Comparison of ENCODE assay signal across 1 cellular context in the genomic region with DNA sequence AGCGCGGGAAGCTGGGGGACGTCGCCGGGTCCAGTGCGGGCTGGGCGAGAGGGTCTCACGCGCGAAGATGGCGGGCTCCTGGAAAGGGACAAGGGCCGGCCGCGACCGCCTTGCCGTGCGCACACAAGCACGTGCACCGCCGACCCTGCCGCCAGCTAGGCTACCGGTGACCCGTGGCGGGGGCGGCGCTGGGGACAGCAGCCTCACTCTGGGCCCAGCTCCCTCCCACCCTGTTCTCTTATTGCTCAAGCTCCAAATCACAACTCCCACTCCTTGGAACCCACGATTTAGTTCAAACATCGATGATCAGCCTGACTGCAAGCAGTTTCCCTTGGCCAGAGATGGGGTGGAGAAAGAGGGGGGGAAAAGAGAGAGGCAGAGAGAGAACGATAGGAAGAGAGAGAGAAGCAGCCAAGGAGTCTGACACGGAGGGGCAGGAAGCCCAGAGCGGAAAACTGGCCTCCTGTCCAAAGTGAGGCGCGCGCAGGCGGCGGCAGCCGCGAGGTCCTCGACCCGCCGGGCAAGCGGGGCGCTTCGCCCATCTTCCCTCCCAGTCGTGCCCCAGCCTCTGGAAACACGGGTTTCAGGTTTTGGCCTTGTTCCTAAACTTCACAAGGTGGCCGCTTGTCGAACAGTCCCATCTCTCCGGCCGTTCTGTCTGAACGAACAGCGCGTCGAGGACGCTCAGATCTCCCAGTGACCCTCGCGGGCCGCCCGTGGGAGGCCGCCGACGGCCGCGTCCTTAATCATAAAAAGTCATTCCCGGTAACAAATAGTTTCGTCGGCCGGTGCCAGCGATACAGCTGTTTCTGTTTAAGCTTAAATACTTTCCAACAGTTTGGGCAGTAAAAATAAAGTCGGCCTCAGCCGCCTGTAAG.
TF ChIP-seq lines count a peak whose summit lies in the region.

No MANE protein-coding gene starts in this region.

TF ChIP-seq in H1, 55 proteins besides CTCF, POLR2A, EP300 and RAD21:
- no peak for TF ChIP-seq PHF8 (conservative IDR thresholded peaks at IDR 0.05; ENCODE audit: low read depth, low read length)
- TF ChIP-seq KDM5A (IDR thresholded peaks at IDR 0.05; ENCODE audit: low read length), result no peak
- TF ChIP-seq, protein P1, sequence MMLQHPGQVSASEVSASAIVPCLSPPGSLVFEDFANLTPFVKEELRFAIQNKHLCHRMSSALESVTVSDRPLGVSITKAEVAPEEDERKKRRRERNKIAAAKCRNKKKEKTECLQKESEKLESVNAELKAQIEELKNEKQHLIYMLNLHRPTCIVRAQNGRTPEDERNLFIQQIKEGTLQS (IDR thresholded peaks at IDR 0.05; ENCODE audit: insufficient read depth, low read depth, low read length), result no peak
- TF ChIP-seq BACH1 (IDR thresholded peaks at IDR 0.05; ENCODE audit: low read length), result no peak
- no peak for TF ChIP-seq NANOG (IDR thresholded peaks at IDR 0.05; ENCODE audit: insufficient read depth, low read depth, low read length, poor library complexity, severe bottlenecking)
- no peak for TF ChIP-seq TBP (IDR thresholded peaks at IDR 0.05; ENCODE audit: low read depth, low read length)
- TF ChIP-seq, protein P2, sequence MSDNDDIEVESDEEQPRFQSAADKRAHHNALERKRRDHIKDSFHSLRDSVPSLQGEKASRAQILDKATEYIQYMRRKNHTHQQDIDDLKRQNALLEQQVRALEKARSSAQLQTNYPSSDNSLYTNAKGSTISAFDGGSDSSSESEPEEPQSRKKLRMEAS (IDR thresholded peaks at IDR 0.05), result peak; percentile 96
- no peak for TF ChIP-seq CTBP2 (IDR thresholded peaks at IDR 0.05; ENCODE audit: borderline replicate concordance, insufficient read depth, insufficient read length, low read length)
- no peak for TF ChIP-seq HDAC2 (IDR thresholded peaks at IDR 0.05; ENCODE audit: borderline replicate concordance in 1 of 2, low read depth in 2 of 2, low read length in 2 of 2)
- no peak for TF ChIP-seq CBX5 (IDR thresholded peaks at IDR 0.05; ENCODE audit: low read depth, low read length)
- TF ChIP-seq RXRA (IDR thresholded peaks at IDR 0.05; ENCODE audit: insufficient read depth, low read depth, low read length), result no peak
- peak; percentile 94 for TF ChIP-seq RNF2 (IDR thresholded peaks at IDR 0.05; ENCODE audit: borderline replicate concordance, low read depth, low read length, missing control alignments, poor library complexity, severe bottlenecking)
- no peak for TF ChIP-seq HDAC6 (IDR thresholded peaks at IDR 0.05; ENCODE audit: low read depth, low read length)
- TF ChIP-seq MAFK (IDR thresholded peaks at IDR 0.05; ENCODE audit: low read depth, low read length), result no peak
- no peak for TF ChIP-seq ZNF274 (IDR thresholded peaks at IDR 0.05; ENCODE audit: borderline replicate concordance, extremely low read depth, low read length)
- no peak for TF ChIP-seq SP4 (IDR thresholded peaks at IDR 0.05; ENCODE audit: low read length)
- TF ChIP-seq TCF12 (IDR thresholded peaks at IDR 0.05; ENCODE audit: low read depth, low read length), result no peak
- no peak for TF ChIP-seq SRF (IDR thresholded peaks at IDR 0.05; ENCODE audit: low read depth, low read length)
- TF ChIP-seq BRCA1 (IDR thresholded peaks at IDR 0.05; ENCODE audit: low read depth, low read length), result no peak
- 0 out of 2 replicates have a peak, but pooled peaks have one; percentile 23 for TF ChIP-seq GABPA (IDR thresholded peaks at IDR 0.05; ENCODE audit: borderline replicate concordance, insufficient read depth, low read length)
- TF ChIP-seq RBBP5 (IDR thresholded peaks at IDR 0.05; ENCODE audit: borderline replicate concordance, low read depth, low read length), result no peak
- TF ChIP-seq CEBPB (IDR thresholded peaks at IDR 0.05; ENCODE audit: low read depth, low read length), result no peak
- TF ChIP-seq, protein P3, sequence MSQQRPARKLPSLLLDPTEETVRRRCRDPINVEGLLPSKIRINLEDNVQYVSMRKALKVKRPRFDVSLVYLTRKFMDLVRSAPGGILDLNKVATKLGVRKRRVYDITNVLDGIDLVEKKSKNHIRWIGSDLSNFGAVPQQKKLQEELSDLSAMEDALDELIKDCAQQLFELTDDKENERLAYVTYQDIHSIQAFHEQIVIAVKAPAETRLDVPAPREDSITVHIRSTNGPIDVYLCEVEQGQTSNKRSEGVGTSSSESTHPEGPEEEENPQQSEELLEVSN (IDR thresholded peaks at IDR 0.05), result peak; percentile 93
- TF ChIP-seq NRF1 (IDR thresholded peaks at IDR 0.05; ENCODE audit: low read depth, low read length), result no peak
- no peak for TF ChIP-seq CHD1 (IDR thresholded peaks at IDR 0.05; ENCODE audit: low read depth, low read length)
- no peak for TF ChIP-seq GTF2F1 (IDR thresholded peaks at IDR 0.05; ENCODE audit: borderline replicate concordance, low read depth, low read length)
- peak; percentile 99 for TF ChIP-seq EZH2 (IDR thresholded peaks at IDR 0.05; ENCODE audit: low read depth, low read length, severe bottlenecking)
- no peak for TF ChIP-seq SIRT6 (IDR thresholded peaks at IDR 0.05; ENCODE audit: low read length)
- TF ChIP-seq POU5F1 (IDR thresholded peaks at IDR 0.05; ENCODE audit: low read depth, low read length), result no peak
- TF ChIP-seq YY1 (IDR thresholded peaks at IDR 0.05; ENCODE audit: low read depth, low read length), result no peak
- no peak for TF ChIP-seq RFX5 (IDR thresholded peaks at IDR 0.05; ENCODE audit: borderline replicate concordance, low read depth, low read length)
- TF ChIP-seq JUN (IDR thresholded peaks at IDR 0.05; ENCODE audit: low read depth, low read length), result no peak
- TF ChIP-seq TEAD4 (IDR thresholded peaks at IDR 0.05; ENCODE audit: low read depth, low read length), result no peak
- peak; percentile 46 for TF ChIP-seq KDM4A (IDR thresholded peaks at IDR 0.05; ENCODE audit: low read depth, low read length, severe bottlenecking)
- no peak for TF ChIP-seq CHD2 (IDR thresholded peaks at IDR 0.05; ENCODE audit: low read length)
- TF ChIP-seq SAP30 (IDR thresholded peaks at IDR 0.05; ENCODE audit: insufficient read depth, insufficient replicate concordance, low read length), result no peak
- TF ChIP-seq KDM1A (IDR thresholded peaks at IDR 0.05; ENCODE audit: borderline replicate concordance, low read length), result no peak
- TF ChIP-seq SP2 (IDR thresholded peaks at IDR 0.05; ENCODE audit: low read length), result no peak
- TF ChIP-seq FOSL1 (IDR thresholded peaks at IDR 0.05; ENCODE audit: insufficient read depth, low read depth, low read length), result no peak
- no peak for TF ChIP-seq CREB1 (IDR thresholded peaks at IDR 0.05)
- TF ChIP-seq TAF1 (IDR thresholded peaks at IDR 0.05; ENCODE audit: low read depth, low read length), result no peak
- TF ChIP-seq TAF7 (optimal IDR thresholded peaks at IDR 0.05; ENCODE audit: borderline replicate concordance, low read depth, low read length), result no peak
- TF ChIP-seq, protein P4, sequence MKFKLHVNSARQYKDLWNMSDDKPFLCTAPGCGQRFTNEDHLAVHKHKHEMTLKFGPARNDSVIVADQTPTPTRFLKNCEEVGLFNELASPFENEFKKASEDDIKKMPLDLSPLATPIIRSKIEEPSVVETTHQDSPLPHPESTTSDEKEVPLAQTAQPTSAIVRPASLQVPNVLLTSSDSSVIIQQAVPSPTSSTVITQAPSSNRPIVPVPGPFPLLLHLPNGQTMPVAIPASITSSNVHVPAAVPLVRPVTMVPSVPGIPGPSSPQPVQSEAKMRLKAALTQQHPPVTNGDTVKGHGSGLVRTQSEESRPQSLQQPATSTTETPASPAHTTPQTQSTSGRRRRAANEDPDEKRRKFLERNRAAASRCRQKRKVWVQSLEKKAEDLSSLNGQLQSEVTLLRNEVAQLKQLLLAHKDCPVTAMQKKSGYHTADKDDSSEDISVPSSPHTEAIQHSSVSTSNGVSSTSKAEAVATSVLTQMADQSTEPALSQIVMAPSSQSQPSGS (IDR thresholded peaks at IDR 0.05; ENCODE audit: low read length), result no peak
- no peak for TF ChIP-seq SIX5 (IDR thresholded peaks at IDR 0.05; ENCODE audit: low read depth, low read length)
- TF ChIP-seq ASH2L (IDR thresholded peaks at IDR 0.05; ENCODE audit: low read length), result no peak
- TF ChIP-seq SP1 (IDR thresholded peaks at IDR 0.05; ENCODE audit: low read depth, low read length), result no peak
- no peak for TF ChIP-seq SIN3A (conservative IDR thresholded peaks at IDR 0.05 in 1 of 2, IDR thresholded peaks at IDR 0.05 in 1 of 2; ENCODE audit: low read depth in 1 of 2, low read length in 2 of 2)
- 0 out of 2 replicates have a peak, but pooled peaks have one; percentile 85 for TF ChIP-seq CBX8 (IDR thresholded peaks at IDR 0.05; ENCODE audit: borderline replicate concordance, low read depth, low read length)
- no peak for TF ChIP-seq EGR1 (IDR thresholded peaks at IDR 0.05; ENCODE audit: borderline replicate concordance, low read depth, low read length)
- TF ChIP-seq, protein P5, sequence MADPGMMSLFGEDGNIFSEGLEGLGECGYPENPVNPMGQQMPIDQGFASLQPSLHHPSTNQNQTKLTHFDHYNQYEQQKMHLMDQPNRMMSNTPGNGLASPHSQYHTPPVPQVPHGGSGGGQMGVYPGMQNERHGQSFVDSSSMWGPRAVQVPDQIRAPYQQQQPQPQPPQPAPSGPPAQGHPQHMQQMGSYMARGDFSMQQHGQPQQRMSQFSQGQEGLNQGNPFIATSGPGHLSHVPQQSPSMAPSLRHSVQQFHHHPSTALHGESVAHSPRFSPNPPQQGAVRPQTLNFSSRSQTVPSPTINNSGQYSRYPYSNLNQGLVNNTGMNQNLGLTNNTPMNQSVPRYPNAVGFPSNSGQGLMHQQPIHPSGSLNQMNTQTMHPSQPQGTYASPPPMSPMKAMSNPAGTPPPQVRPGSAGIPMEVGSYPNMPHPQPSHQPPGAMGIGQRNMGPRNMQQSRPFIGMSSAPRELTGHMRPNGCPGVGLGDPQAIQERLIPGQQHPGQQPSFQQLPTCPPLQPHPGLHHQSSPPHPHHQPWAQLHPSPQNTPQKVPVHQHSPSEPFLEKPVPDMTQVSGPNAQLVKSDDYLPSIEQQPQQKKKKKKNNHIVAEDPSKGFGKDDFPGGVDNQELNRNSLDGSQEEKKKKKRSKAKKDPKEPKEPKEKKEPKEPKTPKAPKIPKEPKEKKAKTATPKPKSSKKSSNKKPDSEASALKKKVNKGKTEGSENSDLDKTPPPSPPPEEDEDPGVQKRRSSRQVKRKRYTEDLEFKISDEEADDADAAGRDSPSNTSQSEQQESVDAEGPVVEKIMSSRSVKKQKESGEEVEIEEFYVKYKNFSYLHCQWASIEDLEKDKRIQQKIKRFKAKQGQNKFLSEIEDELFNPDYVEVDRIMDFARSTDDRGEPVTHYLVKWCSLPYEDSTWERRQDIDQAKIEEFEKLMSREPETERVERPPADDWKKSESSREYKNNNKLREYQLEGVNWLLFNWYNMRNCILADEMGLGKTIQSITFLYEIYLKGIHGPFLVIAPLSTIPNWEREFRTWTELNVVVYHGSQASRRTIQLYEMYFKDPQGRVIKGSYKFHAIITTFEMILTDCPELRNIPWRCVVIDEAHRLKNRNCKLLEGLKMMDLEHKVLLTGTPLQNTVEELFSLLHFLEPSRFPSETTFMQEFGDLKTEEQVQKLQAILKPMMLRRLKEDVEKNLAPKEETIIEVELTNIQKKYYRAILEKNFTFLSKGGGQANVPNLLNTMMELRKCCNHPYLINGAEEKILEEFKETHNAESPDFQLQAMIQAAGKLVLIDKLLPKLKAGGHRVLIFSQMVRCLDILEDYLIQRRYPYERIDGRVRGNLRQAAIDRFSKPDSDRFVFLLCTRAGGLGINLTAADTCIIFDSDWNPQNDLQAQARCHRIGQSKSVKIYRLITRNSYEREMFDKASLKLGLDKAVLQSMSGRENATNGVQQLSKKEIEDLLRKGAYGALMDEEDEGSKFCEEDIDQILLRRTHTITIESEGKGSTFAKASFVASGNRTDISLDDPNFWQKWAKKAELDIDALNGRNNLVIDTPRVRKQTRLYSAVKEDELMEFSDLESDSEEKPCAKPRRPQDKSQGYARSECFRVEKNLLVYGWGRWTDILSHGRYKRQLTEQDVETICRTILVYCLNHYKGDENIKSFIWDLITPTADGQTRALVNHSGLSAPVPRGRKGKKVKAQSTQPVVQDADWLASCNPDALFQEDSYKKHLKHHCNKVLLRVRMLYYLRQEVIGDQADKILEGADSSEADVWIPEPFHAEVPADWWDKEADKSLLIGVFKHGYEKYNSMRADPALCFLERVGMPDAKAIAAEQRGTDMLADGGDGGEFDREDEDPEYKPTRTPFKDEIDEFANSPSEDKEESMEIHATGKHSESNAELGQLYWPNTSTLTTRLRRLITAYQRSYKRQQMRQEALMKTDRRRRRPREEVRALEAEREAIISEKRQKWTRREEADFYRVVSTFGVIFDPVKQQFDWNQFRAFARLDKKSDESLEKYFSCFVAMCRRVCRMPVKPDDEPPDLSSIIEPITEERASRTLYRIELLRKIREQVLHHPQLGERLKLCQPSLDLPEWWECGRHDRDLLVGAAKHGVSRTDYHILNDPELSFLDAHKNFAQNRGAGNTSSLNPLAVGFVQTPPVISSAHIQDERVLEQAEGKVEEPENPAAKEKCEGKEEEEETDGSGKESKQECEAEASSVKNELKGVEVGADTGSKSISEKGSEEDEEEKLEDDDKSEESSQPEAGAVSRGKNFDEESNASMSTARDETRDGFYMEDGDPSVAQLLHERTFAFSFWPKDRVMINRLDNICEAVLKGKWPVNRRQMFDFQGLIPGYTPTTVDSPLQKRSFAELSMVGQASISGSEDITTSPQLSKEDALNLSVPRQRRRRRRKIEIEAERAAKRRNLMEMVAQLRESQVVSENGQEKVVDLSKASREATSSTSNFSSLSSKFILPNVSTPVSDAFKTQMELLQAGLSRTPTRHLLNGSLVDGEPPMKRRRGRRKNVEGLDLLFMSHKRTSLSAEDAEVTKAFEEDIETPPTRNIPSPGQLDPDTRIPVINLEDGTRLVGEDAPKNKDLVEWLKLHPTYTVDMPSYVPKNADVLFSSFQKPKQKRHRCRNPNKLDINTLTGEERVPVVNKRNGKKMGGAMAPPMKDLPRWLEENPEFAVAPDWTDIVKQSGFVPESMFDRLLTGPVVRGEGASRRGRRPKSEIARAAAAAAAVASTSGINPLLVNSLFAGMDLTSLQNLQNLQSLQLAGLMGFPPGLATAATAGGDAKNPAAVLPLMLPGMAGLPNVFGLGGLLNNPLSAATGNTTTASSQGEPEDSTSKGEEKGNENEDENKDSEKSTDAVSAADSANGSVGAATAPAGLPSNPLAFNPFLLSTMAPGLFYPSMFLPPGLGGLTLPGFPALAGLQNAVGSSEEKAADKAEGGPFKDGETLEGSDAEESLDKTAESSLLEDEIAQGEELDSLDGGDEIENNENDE (IDR thresholded peaks at IDR 0.05; ENCODE audit: insufficient replicate concordance, low read length), result no peak
- TF ChIP-seq JUND (IDR thresholded peaks at IDR 0.05; ENCODE audit: low read length), result no peak
- TF ChIP-seq POLR2AphosphoS5 (IDR thresholded peaks at IDR 0.05; ENCODE audit: low read depth, low read length), result no peak
- TF ChIP-seq, protein P6, sequence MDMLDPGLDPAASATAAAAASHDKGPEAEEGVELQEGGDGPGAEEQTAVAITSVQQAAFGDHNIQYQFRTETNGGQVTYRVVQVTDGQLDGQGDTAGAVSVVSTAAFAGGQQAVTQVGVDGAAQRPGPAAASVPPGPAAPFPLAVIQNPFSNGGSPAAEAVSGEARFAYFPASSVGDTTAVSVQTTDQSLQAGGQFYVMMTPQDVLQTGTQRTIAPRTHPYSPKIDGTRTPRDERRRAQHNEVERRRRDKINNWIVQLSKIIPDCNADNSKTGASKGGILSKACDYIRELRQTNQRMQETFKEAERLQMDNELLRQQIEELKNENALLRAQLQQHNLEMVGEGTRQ (IDR thresholded peaks at IDR 0.05; ENCODE audit: low read length), result no peak
- peak; percentile 95 for TF ChIP-seq SUZ12 (IDR thresholded peaks at IDR 0.05; ENCODE audit: low read length)
- TF ChIP-seq BCL11A (IDR thresholded peaks at IDR 0.05; ENCODE audit: low read depth in 2 of 2, low read length in 2 of 2), result no peak
TF ChIP-seq in H1: peak in this region for 8.
